ENCODE assay signal across 33 cellular contexts in genomic region chr15:69908518-69909420, GRCh38.
A peak's percentile ranks its signal among the peaks of the same experiment; 100 is the strongest.
DNase-seq lines count a peak whose midpoint lies in the region; ATAC-seq and TF ChIP-seq lines count a peak whose summit lies in the region.
"Had no signal": no experiment of that assay in that cellular context is flagged by ENCODE, and none has a peak within 500 bp of the region (broad histone marks: within the 10 kb centered on the region; RNA-seq: fewer than 3 reads in every experiment).

No MANE protein-coding gene starts in this region.

- H3K27ac ChIP-seq in heart right ventricle: no peak overlapping the region
- H3K27ac ChIP-seq in testis: no peak overlapping the region
- no peak overlapping the region for H3K27ac ChIP-seq in naive thymus-derived CD4-positive, alpha-beta T cell (ENCODE audit: low read depth, low read length)
- H3K27ac ChIP-seq: ascending aorta, neural progenitor cell, Peyer's patch, thoracic aorta, uterus, WERI-Rb-1 had no signal

- peaks cover 18% of the 10 kb centered on the region for H3K27me3 Mint-ChIP-seq in WTC11 (ENCODE audit: low read depth)
- peaks cover 0 to 5% (median 0%) of the 10 kb centered on the region in 5 donors for H3K27me3 Mint-ChIP-seq in naive thymus-derived CD4-positive, alpha-beta T cell
- H3K27me3 Mint-ChIP-seq: activated naive CD8-positive, alpha-beta T cell treated with anti-CD3 and anti-CD28 coated beads for 36 hours; activated T-cell treated with anti-CD3 and anti-CD28 coated beads, Interleukin-2, amount 50 U/mL, for 24 hours; CD4-positive, alpha-beta T cell had no signal

- H3K36me3 ChIP-seq in heart right ventricle (no peaks in the 10 kb centered on the region), testis (ENCODE audit: low read depth, missing control alignments) (no peaks in the 10 kb centered on the region)
- no peaks in the 10 kb centered on the region for H3K36me3 ChIP-seq in naive thymus-derived CD4-positive, alpha-beta T cell (ENCODE audit: control insufficient read depth in 2 of 3, insufficient read depth in 3 of 3, low read length in 3 of 3)
- H3K36me3 ChIP-seq: ascending aorta, neural progenitor cell, Peyer's patch, thoracic aorta, uterus, WERI-Rb-1 had no signal

- H3K27ac Mint-ChIP-seq in WTC11: no peak overlapping the region
- no peak overlapping the region for H3K27ac Mint-ChIP-seq in naive thymus-derived CD4-positive, alpha-beta T cell
- H3K27ac Mint-ChIP-seq: activated CD4-positive, alpha-beta T cell treated with anti-CD3 and anti-CD28 coated beads, Interleukin-2, amount 10 ng/mL, durations not matched to agents 24 days and 14 days; activated naive CD8-positive, alpha-beta T cell treated with anti-CD3 and anti-CD28 coated beads for 36 hours; activated T-cell treated with anti-CD3 and anti-CD28 coated beads, Interleukin-2, amount 50 U/mL, for 24 hours; CD4-positive, alpha-beta T cell; neural progenitor cell had no signal

- peaks cover 5% of the 10 kb centered on the region for H3K9me3 Mint-ChIP-seq in WTC11
- H3K9me3 Mint-ChIP-seq in naive thymus-derived CD4-positive, alpha-beta T cell: peaks cover 0 to 4% (median 0%) of the 10 kb centered on the region in 11 donors
- H3K9me3 Mint-ChIP-seq: activated T-cell treated with anti-CD3 and anti-CD28 coated beads, Interleukin-2, amount 50 U/mL, for 24 hours; CD4-positive, alpha-beta T cell; neural progenitor cell had no signal

- POLR2A ChIA-PET in WTC11 (lab: Charles Lee): no interaction called here
- POLR2A ChIA-PET in naive thymus-derived CD4-positive, alpha-beta T cell (lab: Charles Lee): no interaction called here

- H3K27me3 ChIP-seq in heart right ventricle (peaks cover 0 to 23% (median 10%) of the 10 kb centered on the region in 7 donors), testis (no peaks in the 10 kb centered on the region)
- no peaks in the 10 kb centered on the region for H3K27me3 ChIP-seq in naive thymus-derived CD4-positive, alpha-beta T cell (ENCODE audit: control insufficient read depth in 2 of 2, insufficient read depth in 2 of 2, low read length in 2 of 2)
- H3K27me3 ChIP-seq: ascending aorta, Peyer's patch, uterus had no signal

- H3K4me1 ChIP-seq in heart right ventricle (no peaks in the 10 kb centered on the region), testis (no peaks in the 10 kb centered on the region)
- no peaks in the 10 kb centered on the region for H3K4me1 ChIP-seq in naive thymus-derived CD4-positive, alpha-beta T cell (ENCODE audit: control insufficient read depth in 2 of 2, insufficient read depth in 2 of 2, low read length in 2 of 2)
- H3K4me1 ChIP-seq: ascending aorta, Peyer's patch, uterus had no signal

- H3K9me3 ChIP-seq in heart right ventricle (no peaks in the 10 kb centered on the region), testis (no peaks in the 10 kb centered on the region)
- no peaks in the 10 kb centered on the region for H3K9me3 ChIP-seq in naive thymus-derived CD4-positive, alpha-beta T cell (ENCODE audit: control insufficient read depth in 2 of 3, low read length in 3 of 3)
- H3K9me3 ChIP-seq: ascending aorta, Peyer's patch, thoracic aorta, uterus had no signal

- no peak for TF ChIP-seq POLR2A in testis (IDR thresholded peaks at IDR 0.05)

- CTCF ChIA-PET in WTC11 (lab: Charles Lee): interaction anchor here (0.6 to 1.0 kb wide), 5 partner anchors 11 to 446 kb away, joined by 3 to 5 read pairs (median 3); no protein-coding TSS in a partner anchor
- CTCF ChIA-PET in naive thymus-derived CD4-positive, alpha-beta T cell (lab: Charles Lee): no interaction called here

- no peaks in the 10 kb centered on the region for H3K36me3 Mint-ChIP-seq in WTC11
- no peaks in the 10 kb centered on the region for H3K36me3 Mint-ChIP-seq in naive thymus-derived CD4-positive, alpha-beta T cell
- H3K36me3 Mint-ChIP-seq: activated naive CD8-positive, alpha-beta T cell treated with anti-CD3 and anti-CD28 coated beads for 36 hours; neural progenitor cell had no signal

- DNase-seq in cardiac septum (ENCODE audit: low spot score) (peak; percentile 29), heart right ventricle (no peak), NCI-H2196 (lab: John Stamatoyannopoulos, UW; ENCODE audit: unreplicated experiment) (peak; percentile 64), WTC11 (ENCODE audit: low spot score) (no peak), testis (peak; percentile 23), NCI-H1694 (lab: John Stamatoyannopoulos, UW) (no peak), COR-L47 (lab: John Stamatoyannopoulos, UW) (no peak)
- DNase-seq in naive thymus-derived CD4-positive, alpha-beta T cell: no peak
- DNase-seq: activated CD4-positive, alpha-beta T cell treated with anti-CD3 and anti-CD28 coated beads, Interleukin-2, amount 10 ng/mL, durations not matched to agents 24 days and 14 days; activated effector memory CD4-positive, alpha-beta T cell treated with anti-CD3 and anti-CD28 coated beads, Interleukin-2, amount 50 U/mL, for 16 hours; activated naive CD8-positive, alpha-beta T cell treated with anti-CD3 and anti-CD28 coated beads for 36 hours; activated T-cell treated with anti-CD3 and anti-CD28 coated beads, Interleukin-2, amount 50 U/mL, for 24 hours; CD4-positive, alpha-beta T cell; DND-41; effector CD4-positive, alpha-beta T cell; glutamatergic neuron; IMR-90; left ventricle myocardium superior; NCI-H1092 treated with DMSO at 0.1 percent for 48 hours; NCI-H187; NCI-H345; NCI-H69; Peyer's patch; SIG-M5; stimulated activated CD4-positive, alpha-beta T cell treated with anti-CD3 and anti-CD28 coated beads, Interleukin-1b, Interleukin-23, amount 100 ng/mL, for 48 hours; stimulated activated naive CD8-positive, alpha-beta T cell treated with anti-CD3 and anti-CD28 coated beads, Interleukin-15, Interleukin-2, amounts not matched to agents 100 U/mL and 50 U/mL, for 24 hours; SW 1271; T-helper 9 cell; uterus; WERI-Rb-1 had no signal

- H3K4me3 ChIP-seq in heart right ventricle (no peak overlapping the region), testis (peak overlapping the region in 1 of 2 donors; percentile 3)
- no peak overlapping the region for H3K4me3 ChIP-seq in naive thymus-derived CD4-positive, alpha-beta T cell (ENCODE audit: low read length)
- H3K4me3 ChIP-seq: ascending aorta, neural progenitor cell, Peyer's patch, thoracic aorta, uterus had no signal

- H3K4me1 Mint-ChIP-seq in WTC11: peaks cover 32% of the 10 kb centered on the region
- H3K4me1 Mint-ChIP-seq in naive thymus-derived CD4-positive, alpha-beta T cell: peaks cover 0 to 2% (median 0%) of the 10 kb centered on the region in 7 donors
- H3K4me1 Mint-ChIP-seq: activated CD4-positive, alpha-beta T cell treated with anti-CD3 and anti-CD28 coated beads, Interleukin-2, amount 10 ng/mL, durations not matched to agents 24 days and 14 days; activated naive CD8-positive, alpha-beta T cell treated with anti-CD3 and anti-CD28 coated beads for 36 hours had no signal

- intact Hi-C loops in cardiac septum (cut with DNase I): no loop called here
- intact Hi-C loops in heart right ventricle (cut with DNase I): no loop called here
- intact Hi-C loops in testis (cut with DNase I; ENCODE audit: low total_unique reads): no loop called here
- intact Hi-C loops in naive thymus-derived CD4-positive, alpha-beta T cell (cut with micrococcal nuclease): no loop called here

- TF ChIP-seq CTCF in heart right ventricle (IDR thresholded peaks at IDR 0.05) (no peak), WTC11 (IDR thresholded peaks at IDR 0.05) (no peak), testis (IDR thresholded peaks at IDR 0.05) (no peak)

- ATAC-seq in heart right ventricle: no peak
- ATAC-seq in WTC11: peak; percentile 68
- ATAC-seq in naive thymus-derived CD4-positive, alpha-beta T cell: no peak
- ATAC-seq: left ventricle myocardium superior; stimulated activated naive CD8-positive, alpha-beta T cell treated with anti-CD3 and anti-CD28 coated beads, Interleukin-15, Interleukin-2, amounts not matched to agents 100 U/mL and 50 U/mL, for 24 hours had no signal

- peak overlapping the region; percentile 41 for H3K4me3 Mint-ChIP-seq in WTC11
- H3K4me3 Mint-ChIP-seq in naive thymus-derived CD4-positive, alpha-beta T cell: no peak overlapping the region
- H3K4me3 Mint-ChIP-seq: activated CD4-positive, alpha-beta T cell treated with anti-CD3 and anti-CD28 coated beads, Interleukin-2, amount 10 ng/mL, durations not matched to agents 24 days and 14 days; activated naive CD8-positive, alpha-beta T cell treated with anti-CD3 and anti-CD28 coated beads for 36 hours; activated T-cell treated with anti-CD3 and anti-CD28 coated beads, Interleukin-2, amount 50 U/mL, for 24 hours; CD4-positive, alpha-beta T cell; neural progenitor cell had no signal

- 86 to 87% methylated on average over 16 of the region's 16 CpGs for WGBS in heart right ventricle, 2 donors
- 52 to 63% methylated on average over 16 of the region's 16 CpGs for WGBS in testis, 2 donors

TF ChIP-seq in WTC11, 78 proteins besides CTCF, POLR2A, EP300 and RAD21:
- no peak for TF ChIP-seq FOXP1 (CRISPR knock-in tag; IDR thresholded peaks at IDR 0.05; ENCODE audit: borderline replicate concordance)
TF ChIP-seq in WTC11: peak in this region for 0.

Comparison
In these comparisons a context has a peak if more than half of its experiments do, and no peak if none do; other contexts are left out.
1. DNase-seq: peak in cardiac septum (single experiment), NCI-H2196 (single experiment) and testis (single experiment); none in heart right ventricle (0 of 2), WTC11 (single experiment), NCI-H1694 (single experiment), COR-L47 (single experiment) and naive thymus-derived CD4-positive, alpha-beta T cell (0 of 9).